Comparison of ENCODE assay signal across 26 cellular contexts in genomic region chr21:28396421-28396820, GRCh38.
"Had no signal": no experiment of that assay in that cellular context is flagged by ENCODE, and none has a peak within 500 bp of the region (broad histone marks: within the 10 kb centered on the region; RNA-seq: fewer than 3 reads in every experiment).

No MANE protein-coding gene starts in this region.

- H3K4me1 Mint-ChIP-seq: activated B cell treated with CpG ODN at 0.5 μM for 24 hours; activated CD4-positive, alpha-beta T cell treated with anti-CD3 and anti-CD28 coated beads, Interleukin-2, amount 10 ng/mL, durations not matched to agents 7 days and 5 days; activated naive CD8-positive, alpha-beta T cell treated with anti-CD3 and anti-CD28 coated beads, Interleukin-2, amount 50 U/mL, for 24 hours; central memory CD8-positive, alpha-beta T cell; T-cell had no signal

- H3K27me3 ChIP-seq: ascending aorta, body of pancreas had no signal

- H3K4me3 Mint-ChIP-seq: activated B cell treated with CpG ODN at 0.5 μM for 24 hours; activated CD4-positive, alpha-beta memory T cell treated with anti-CD3 and anti-CD28 coated beads for 36 hours; activated CD4-positive, alpha-beta T cell treated with anti-CD3 and anti-CD28 coated beads, Interleukin-2, amount 10 ng/mL, durations not matched to agents 7 days and 5 days; activated naive CD8-positive, alpha-beta T cell treated with anti-CD3 and anti-CD28 coated beads, Interleukin-2, amount 50 U/mL, for 24 hours; activated T-cell treated with anti-CD3 and anti-CD28 coated beads, Interleukin-2, amount 50 U/mL, for 4 hours; central memory CD8-positive, alpha-beta T cell; T-cell had no signal

- H3K4me3 ChIP-seq: ascending aorta, body of pancreas, PC-9, SK-N-MC had no signal

- H2AFZ ChIP-seq: PC-9 had no signal

- DNase-seq: activated B cell treated with CpG ODN at 0.5 μM for 24 hours; activated CD4-positive, alpha-beta memory T cell treated with anti-CD3 and anti-CD28 coated beads for 36 hours; activated CD4-positive, alpha-beta T cell treated with anti-CD3 and anti-CD28 coated beads for 1 hour; activated CD4-positive, alpha-beta T cell treated with anti-CD3 and anti-CD28 coated beads, Interleukin-2, amount 10 ng/mL, durations not matched to agents 7 days and 5 days; activated CD8-positive, alpha-beta memory T cell treated with anti-CD3 and anti-CD28 coated beads for 24 hours; activated effector memory CD4-positive, alpha-beta T cell treated with anti-CD3 and anti-CD28 coated beads, Interleukin-2, amount 50 U/mL, for 16 hours; activated naive CD4-positive, alpha-beta T cell treated with Interleukin-2 at 50 U/mL for 16 hours; activated naive CD8-positive, alpha-beta T cell treated with anti-CD3 and anti-CD28 coated beads, Interleukin-2, amount 50 U/mL, for 24 hours; activated T-cell treated with anti-CD3 and anti-CD28 coated beads, Interleukin-2, amount 50 U/mL, for 4 hours; amniotic stem cell; body of pancreas; KBM-7; NCI-H1092 treated with DMSO at 0.1 percent for 48 hours; NCI-H1417 treated with DMSO at 0.1 percent for 48 hours; NCI-H1694; NCI-H2029; NCI-H446; NCI-H524; PC-9; T-cell; T-helper 2 cell; T1000 had no signal

- ATAC-seq: activated naive CD4-positive, alpha-beta T cell treated with anti-CD3 and anti-CD28 coated beads, Interleukin-2, amount 50 U/mL, for 72 hours; activated naive CD8-positive, alpha-beta T cell treated with anti-CD3 and anti-CD28 coated beads, Interleukin-2, amount 50 U/mL, for 24 hours; activated T-cell treated with anti-CD3 and anti-CD28 coated beads, Interleukin-2, amount 50 U/mL, for 4 hours; body of pancreas; T-cell had no signal

- H3K36me3 Mint-ChIP-seq: activated CD4-positive, alpha-beta memory T cell treated with anti-CD3 and anti-CD28 coated beads for 36 hours; activated naive CD4-positive, alpha-beta T cell treated with anti-CD3 and anti-CD28 coated beads, Interleukin-2, amount 50 U/mL, for 72 hours; T-cell had no signal

- H3K4me1 ChIP-seq: ascending aorta had no signal

- H3K27ac ChIP-seq: ascending aorta, body of pancreas, PC-9, SK-N-MC had no signal

- H3K36me3 ChIP-seq: ascending aorta had no signal

- H3K9me3 ChIP-seq: ascending aorta, body of pancreas had no signal

- H3K27ac Mint-ChIP-seq: activated B cell treated with CpG ODN at 0.5 μM for 24 hours; activated CD4-positive, alpha-beta memory T cell treated with anti-CD3 and anti-CD28 coated beads for 36 hours; activated CD4-positive, alpha-beta T cell treated with anti-CD3 and anti-CD28 coated beads, Interleukin-2, amount 10 ng/mL, durations not matched to agents 7 days and 5 days; activated naive CD4-positive, alpha-beta T cell treated with anti-CD3 and anti-CD28 coated beads, Interleukin-2, amount 50 U/mL, for 72 hours; activated naive CD8-positive, alpha-beta T cell treated with anti-CD3 and anti-CD28 coated beads, Interleukin-2, amount 50 U/mL, for 24 hours; T-cell had no signal

- H3K4me2 ChIP-seq: PC-9 had no signal
